8 cellular contexts compared by ENCODE assay signal in genomic region chr9:128127568-128127989, GRCh38. TPM values are rescaled to one million over a fixed set of nuclear protein-coding genes. Genes with fewer than 3 reads are reported as not detected.
DNase-seq lines count a peak whose midpoint lies in the region; ATAC-seq and TF ChIP-seq lines count a peak whose summit lies in the region.

TSS of gene PTGES2 (minus strand) at chr9:128127729. CDS start at chr9:128127717, 12 bp downstream.

- H3K9ac ChIP-seq in duodenal mucosa (ENCODE audit: low read depth in 1 of 2, low read length in 2 of 2), result peak within 1 kb of the TSS; percentile 90 to 95

- CTCF ChIA-PET in AG04450 (lab: Charles Lee), result interaction anchor here (4.0 kb wide), 1 partner anchor 10 kb away, joined by 53 read pairs; no protein-coding TSS in a partner anchor

- WGBS in lower leg skin, 2 donors, result 0% methylated on average over 3 to 35 of the region's 56 CpGs

- peak; percentile 32 for DNase-seq in AG04450 (ENCODE audit: low read depth, low spot score)
- DNase-seq in NCI-H460 (ENCODE audit: extremely low read depth, low read depth), result peak; percentile 81
- peak; percentile 77 to 82 for DNase-seq in activated CD4-positive, alpha-beta T cell treated with anti-CD3 and anti-CD28 coated beads, Interleukin-2, amount 50 U/mL, for 48 hours
- DNase-seq in lower leg skin (ENCODE audit: low spot score in 2 of 2), result peak; percentile 72 to 95
- DNase-seq in stimulated activated CD4-positive, alpha-beta T cell treated with anti-CD3 and anti-CD28 coated beads, Interleukin-4, amount 100 ng/mL, for 4 hours, result peak; percentile 82 to 84

- H3K9me3 ChIP-seq in AG04450 (ENCODE audit: control insufficient read depth, insufficient read depth, low read length) (peaks cover 3% of the 10 kb centered on the region; the same call in 1 of the 2 replicates), duodenal mucosa (ENCODE audit: control insufficient read depth in 1 of 2, low read length in 2 of 2) (no peaks in the 10 kb centered on the region)

- ATAC-seq in GM18858 (IDR thresholded peaks at IDR 0.05; ENCODE audit: unreplicated experiment), result peak; percentile 50
- ATAC-seq in HG03097 (IDR thresholded peaks at IDR 0.05; ENCODE audit: low FRiP score, unreplicated experiment), result peak; percentile 45

- H3K27ac ChIP-seq in AG04450 (ENCODE audit: low read depth, low read length) (peak within 1 kb of the TSS; percentile 92), duodenal mucosa (ENCODE audit: low read depth, low read length) (peak within 1 kb of the TSS; percentile 99)

- H3K4me1 ChIP-seq in duodenal mucosa (ENCODE audit: control insufficient read depth in 1 of 2, insufficient read depth in 2 of 2, low read length in 2 of 2), result peaks cover 23 to 25% of the 10 kb centered on the region in 2 donors

- H3K4me3 ChIP-seq in AG04450 (ENCODE audit: low read depth, low read length) (peak within 1 kb of the TSS; percentile 90), duodenal mucosa (ENCODE audit: low read depth in 1 of 2, low read length in 2 of 2) (peak within 1 kb of the TSS; percentile 94 to 95), lower leg skin (ENCODE audit: low read depth, poor library complexity, severe bottlenecking) (peak within 1 kb of the TSS; percentile 96)

- H3K27me3 ChIP-seq in AG04450 (ENCODE audit: control insufficient read depth, insufficient read depth, low read length) (peaks cover 4% of the 10 kb centered on the region), duodenal mucosa (ENCODE audit: control insufficient read depth in 1 of 2, insufficient read depth in 2 of 2, low read length in 2 of 2) (no peaks in the 10 kb centered on the region)

- peaks cover 9 to 20% of the 10 kb centered on the region in 2 donors for H3K36me3 ChIP-seq in duodenal mucosa (ENCODE audit: control insufficient read depth in 1 of 2, insufficient read depth in 2 of 2, low read length in 2 of 2)

- POLR2A ChIA-PET in AG04450 (lab: Yijun Ruan, JAX), result no interaction called here

- TF ChIP-seq POLR2A in lower leg skin (IDR thresholded peaks at IDR 0.05), result no peak

- intact Hi-C loops in lower leg skin (cut with DNase I; ENCODE audit: low total_unique reads), result no loop called here

- TF ChIP-seq CTCF in AG04450 (IDR thresholded peaks at IDR 0.05; ENCODE audit: low read depth, low read length), result no peak
- TF ChIP-seq CTCF in lower leg skin (IDR thresholded peaks at IDR 0.05), result no peak

RNA-seq across cellular contexts. Expression of gene PTGES2, which starts in this region (rescaled TPM):
- polyA plus RNA-seq in AG04450 (2011; rRNA removed), result 56.3 and 75.2 TPM in 2 replicates
- polyA minus RNA-seq in AG04450 (2011; rRNA and poly(A)+ RNA removed), result 50.5 and 68.7 TPM in 2 replicates
- total RNA-seq in NCI-H460 (2014; rRNA removed; shearing (Covaris generic)), result 76.6 and 80.3 TPM in 2 replicates
- 251 and 278 TPM in 2 replicates for polyA plus RNA-seq in NCI-H460 (2014; cell fraction: nucleus; rRNA removed)
- 10 to 100 TPM; 32.6 to 66.5 (median 56.3) TPM for total RNA-seq in lower leg skin

Comparison
In these comparisons a context has a peak if more than half of its experiments do, and no peak if none do; other contexts are left out.
1. Peak in every context shown above with its lines: DNase-seq, ATAC-seq, H3K4me3 ChIP-seq and H3K27ac ChIP-seq.
2. DNase-seq: peak in every context shown above with its lines; median percentile 84 in lower leg skin; 83 in stimulated activated CD4-positive, alpha-beta T cell treated with anti-CD3 and anti-CD28 coated beads, Interleukin-4, amount 100 ng/mL, for 4 hours; 81 in NCI-H460; 80 in activated CD4-positive, alpha-beta T cell treated with anti-CD3 and anti-CD28 coated beads, Interleukin-2, amount 50 U/mL, for 48 hours; 32 in AG04450.